In the genomic region with DNA sequence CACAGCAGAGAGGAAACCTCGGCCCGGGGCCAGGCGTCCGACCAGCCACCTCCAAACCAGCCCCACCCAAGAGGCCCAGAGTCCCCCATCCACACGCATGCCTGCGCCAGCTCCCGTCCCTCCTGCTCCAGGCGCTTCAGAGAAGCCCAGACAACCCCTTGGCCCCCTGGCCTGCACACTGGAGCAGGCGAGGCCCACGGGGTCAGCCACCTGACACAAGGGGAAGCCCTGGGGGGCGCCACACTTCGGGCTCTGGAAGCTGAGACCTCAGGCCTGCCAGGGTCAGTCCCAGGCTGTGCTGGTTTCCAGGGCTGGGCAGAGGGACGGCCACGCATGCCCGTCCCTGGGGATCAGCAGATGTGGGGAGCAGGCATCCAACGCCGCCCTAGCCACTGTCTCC, we compare ENCODE assay signal across 1 cellular context.
TF ChIP-seq lines count a peak whose summit lies in the region.

No MANE protein-coding gene starts in this region.

TF ChIP-seq in IMR-90, 13 proteins besides CTCF, POLR2A, EP300 and RAD21 (continued from another document):
- TF ChIP-seq MXI1 (IDR thresholded peaks at IDR 0.05; ENCODE audit: borderline replicate concordance, low read depth, low read length) (no peak), SMC3 (IDR thresholded peaks at IDR 0.05; ENCODE audit: low read depth, low read length) (no peak), RFX5 (IDR thresholded peaks at IDR 0.05; ENCODE audit: low read depth, low read length) (no peak), RCOR1 (IDR thresholded peaks at IDR 0.05; ENCODE audit: insufficient replicate concordance, low read length) (no peak)
